1 cellular context compared by ENCODE assay signal in genomic region chr7:139660317-139661042, GRCh38.
A peak's percentile ranks its signal among the peaks of the same experiment; 100 is the strongest.
TF ChIP-seq lines count a peak whose summit lies in the region.

No MANE protein-coding gene starts in this region.

TF ChIP-seq in K562, 482 proteins besides CTCF, POLR2A, EP300 and RAD21 (continued from another document and continues in another):
- TF ChIP-seq ZNF407 (IDR thresholded peaks at IDR 0.05; ENCODE audit: low read depth), result no peak
- TF ChIP-seq, protein P1, sequence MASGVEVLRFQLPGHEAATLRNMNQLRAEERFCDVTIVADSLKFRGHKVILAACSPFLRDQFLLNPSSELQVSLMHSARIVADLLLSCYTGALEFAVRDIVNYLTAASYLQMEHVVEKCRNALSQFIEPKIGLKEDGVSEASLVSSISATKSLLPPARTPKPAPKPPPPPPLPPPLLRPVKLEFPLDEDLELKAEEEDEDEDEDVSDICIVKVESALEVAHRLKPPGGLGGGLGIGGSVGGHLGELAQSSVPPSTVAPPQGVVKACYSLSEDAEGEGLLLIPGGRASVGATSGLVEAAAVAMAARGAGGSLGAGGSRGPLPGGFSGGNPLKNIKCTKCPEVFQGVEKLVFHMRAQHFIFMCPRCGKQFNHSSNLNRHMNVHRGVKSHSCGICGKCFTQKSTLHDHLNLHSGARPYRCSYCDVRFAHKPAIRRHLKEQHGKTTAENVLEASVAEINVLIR (CRISPR knock-in tag; IDR thresholded peaks at IDR 0.05), result no peak
- peak in 1 of 2 experiments; percentile 60; a peak in 3 of 4 replicates for TF ChIP-seq KDM1A (IDR thresholded peaks at IDR 0.05)
- TF ChIP-seq KLF13 (tag; IDR thresholded peaks at IDR 0.05; ENCODE audit: borderline replicate concordance, low read depth), result no peak
- TF ChIP-seq TCF3 (CRISPR knock-in tag; IDR thresholded peaks at IDR 0.05), result no peak
- no peak for TF ChIP-seq PTTG1 (tag; IDR thresholded peaks at IDR 0.05; ENCODE audit: low read depth)
- TF ChIP-seq SLC30A9 (CRISPR knock-in tag; IDR thresholded peaks at IDR 0.05), result no peak
- no peak for TF ChIP-seq CSDE1 (IDR thresholded peaks at IDR 0.05)
- TF ChIP-seq, protein P2, sequence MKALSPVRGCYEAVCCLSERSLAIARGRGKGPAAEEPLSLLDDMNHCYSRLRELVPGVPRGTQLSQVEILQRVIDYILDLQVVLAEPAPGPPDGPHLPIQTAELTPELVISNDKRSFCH (CRISPR knock-in tag; IDR thresholded peaks at IDR 0.05), result no peak
- TF ChIP-seq, protein P2 (tag; IDR thresholded peaks at IDR 0.05), result no peak
- TF ChIP-seq, protein P3, sequence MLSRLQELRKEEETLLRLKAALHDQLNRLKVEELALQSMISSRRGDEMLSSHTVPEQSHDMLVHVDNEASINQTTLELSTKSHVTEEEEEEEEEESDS (CRISPR knock-in tag; IDR thresholded peaks at IDR 0.05), result no peak
- no peak for TF ChIP-seq YBX1 (IDR thresholded peaks at IDR 0.05)
- TF ChIP-seq, protein P4, sequence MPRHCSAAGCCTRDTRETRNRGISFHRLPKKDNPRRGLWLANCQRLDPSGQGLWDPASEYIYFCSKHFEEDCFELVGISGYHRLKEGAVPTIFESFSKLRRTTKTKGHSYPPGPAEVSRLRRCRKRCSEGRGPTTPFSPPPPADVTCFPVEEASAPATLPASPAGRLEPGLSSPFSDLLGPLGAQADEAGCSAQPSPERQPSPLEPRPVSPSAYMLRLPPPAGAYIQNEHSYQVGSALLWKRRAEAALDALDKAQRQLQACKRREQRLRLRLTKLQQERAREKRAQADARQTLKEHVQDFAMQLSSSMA (CRISPR knock-in tag; IDR thresholded peaks at IDR 0.05), result no peak
- TF ChIP-seq C11orf30 (IDR thresholded peaks at IDR 0.05; ENCODE audit: low read depth), result no peak
- no peak for TF ChIP-seq NFIC (IDR thresholded peaks at IDR 0.05)
- no peak for TF ChIP-seq SREBF2 (CRISPR knock-in tag; IDR thresholded peaks at IDR 0.05)
- no peak for TF ChIP-seq IRF2 (CRISPR knock-in tag; IDR thresholded peaks at IDR 0.05)
- no peak for TF ChIP-seq NBN (IDR thresholded peaks at IDR 0.05; ENCODE audit: low read depth)
- no peak for TF ChIP-seq ZNF830 (CRISPR knock-in tag; IDR thresholded peaks at IDR 0.05)
- no peak for TF ChIP-seq RBM17 (IDR thresholded peaks at IDR 0.05; ENCODE audit: borderline replicate concordance, low read depth, low read length)
- TF ChIP-seq DMBX1 (CRISPR knock-in tag; IDR thresholded peaks at IDR 0.05; ENCODE audit: borderline replicate concordance), result no peak
- no peak for TF ChIP-seq NFRKB (IDR thresholded peaks at IDR 0.05; ENCODE audit: low read depth)
- TF ChIP-seq NFYB (IDR thresholded peaks at IDR 0.05; ENCODE audit: extremely low read depth, insufficient read length), result no peak
- TF ChIP-seq XRCC3 (IDR thresholded peaks at IDR 0.05), result no peak
- no peak for TF ChIP-seq PATZ1 (CRISPR knock-in tag; IDR thresholded peaks at IDR 0.05; ENCODE audit: borderline replicate concordance)
- no peak for TF ChIP-seq NFXL1 (CRISPR knock-in tag; IDR thresholded peaks at IDR 0.05)
- TF ChIP-seq PRPF4 (IDR thresholded peaks at IDR 0.05; ENCODE audit: insufficient read depth, low read depth, low read length, poor library complexity, severe bottlenecking), result no peak
- TF ChIP-seq ZNF77 (CRISPR knock-in tag; IDR thresholded peaks at IDR 0.05), result no peak
- peak; percentile 39; the same call in 1 of the 2 replicates for TF ChIP-seq ZNF24 (IDR thresholded peaks at IDR 0.05)
- TF ChIP-seq TAF9B (IDR thresholded peaks at IDR 0.05; ENCODE audit: partially characterized antibody), result no peak
- TF ChIP-seq ZBTB8A (IDR thresholded peaks at IDR 0.05; ENCODE audit: partially characterized antibody), result no peak
- TF ChIP-seq AFF1 (IDR thresholded peaks at IDR 0.05; ENCODE audit: low read depth in 1 of 2, partially characterized antibody in 2 of 2), result no peak
- no peak for TF ChIP-seq RBM39 (optimal IDR thresholded peaks at IDR 0.05; ENCODE audit: low read depth, low read length)
- 0 out of 2 replicates have a peak, but pooled peaks have one; percentile 47 for TF ChIP-seq MEF2D (tag; conservative IDR thresholded peaks at IDR 0.05; ENCODE audit: low read depth)
- TF ChIP-seq, protein P5, sequence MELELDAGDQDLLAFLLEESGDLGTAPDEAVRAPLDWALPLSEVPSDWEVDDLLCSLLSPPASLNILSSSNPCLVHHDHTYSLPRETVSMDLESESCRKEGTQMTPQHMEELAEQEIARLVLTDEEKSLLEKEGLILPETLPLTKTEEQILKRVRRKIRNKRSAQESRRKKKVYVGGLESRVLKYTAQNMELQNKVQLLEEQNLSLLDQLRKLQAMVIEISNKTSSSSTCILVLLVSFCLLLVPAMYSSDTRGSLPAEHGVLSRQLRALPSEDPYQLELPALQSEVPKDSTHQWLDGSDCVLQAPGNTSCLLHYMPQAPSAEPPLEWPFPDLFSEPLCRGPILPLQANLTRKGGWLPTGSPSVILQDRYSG (tag; conservative IDR thresholded peaks at IDR 0.05; ENCODE audit: low read depth), result no peak
- TF ChIP-seq ZBTB1 (CRISPR knock-in tag; IDR thresholded peaks at IDR 0.05; ENCODE audit: borderline replicate concordance, low read depth), result no peak
- TF ChIP-seq ZEB2 (IDR thresholded peaks at IDR 0.05), result no peak
- TF ChIP-seq ESRRA (IDR thresholded peaks at IDR 0.05; ENCODE audit: borderline replicate concordance, low read depth), result no peak
- no peak for TF ChIP-seq ZNF778 (CRISPR knock-in tag; IDR thresholded peaks at IDR 0.05)
- no peak for TF ChIP-seq EWSR1 (IDR thresholded peaks at IDR 0.05; ENCODE audit: borderline replicate concordance, low read depth, partially characterized antibody)
- TF ChIP-seq U2AF1 (optimal IDR thresholded peaks at IDR 0.05; ENCODE audit: low read depth, low read length), result no peak
- no peak for TF ChIP-seq SMAD1 (IDR thresholded peaks at IDR 0.05; ENCODE audit: low read depth, low read length, partially characterized antibody)
- TF ChIP-seq HDAC3 (IDR thresholded peaks at IDR 0.05; ENCODE audit: borderline replicate concordance, partially characterized antibody), result no peak
- no peak for TF ChIP-seq SIN3B (IDR thresholded peaks at IDR 0.05; ENCODE audit: low read depth)
- TF ChIP-seq ADNP (tag; IDR thresholded peaks at IDR 0.05), result 0 out of 2 replicates have a peak, but pooled peaks have one; percentile 45
- TF ChIP-seq USF2 (CRISPR knock-in tag; IDR thresholded peaks at IDR 0.05), result no peak
- TF ChIP-seq SRSF3 (IDR thresholded peaks at IDR 0.05; ENCODE audit: insufficient read depth, low read length), result no peak
- TF ChIP-seq ZBTB17 (CRISPR knock-in tag; IDR thresholded peaks at IDR 0.05), result peak; percentile 48; the same call in 1 of the 2 replicates
- TF ChIP-seq ZNF41 (CRISPR knock-in tag; conservative IDR thresholded peaks at IDR 0.05), result 0 out of 2 replicates have a peak, but pooled peaks have one; percentile 12
- TF ChIP-seq ZBTB7A (IDR thresholded peaks at IDR 0.05; ENCODE audit: borderline replicate concordance, control insufficient read depth, low read depth, low read length), result no peak
- 0 out of 2 replicates have a peak, but pooled peaks have one; percentile 3 for TF ChIP-seq JUND (IDR thresholded peaks at IDR 0.05; ENCODE audit: borderline replicate concordance, low read depth, low read length)
- TF ChIP-seq JUND (tag; IDR thresholded peaks at IDR 0.05; ENCODE audit: borderline replicate concordance, low read depth, low read length), result peak; percentile 83; the same call in 2 of the 3 replicates
